2 cellular contexts compared by ENCODE assay signal in the genomic region with DNA sequence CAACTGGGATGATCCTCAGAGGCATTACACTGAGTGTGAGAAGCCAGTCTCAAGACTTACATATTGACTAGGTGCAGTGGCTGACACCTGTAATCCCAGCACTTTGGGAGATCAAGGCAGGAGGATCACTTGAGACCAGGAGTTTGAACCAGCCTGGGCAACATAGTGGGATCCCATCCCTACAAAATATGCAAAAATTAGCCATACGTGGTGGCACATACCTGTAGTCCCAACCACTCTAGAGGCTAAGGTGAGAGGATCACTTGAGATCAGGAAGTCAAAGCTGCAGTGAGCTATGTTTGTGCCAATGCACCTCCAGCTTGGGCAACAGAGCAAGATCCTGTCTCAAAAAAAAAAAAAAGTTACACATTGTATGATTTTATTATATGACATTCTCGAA.
TF ChIP-seq lines count a peak whose summit lies in the region.

No MANE protein-coding gene starts in this region.

TF ChIP-seq in K562, 482 proteins besides CTCF, POLR2A, EP300 and RAD21:
- TF ChIP-seq ZNF121 (CRISPR knock-in tag; conservative IDR thresholded peaks at IDR 0.05): peak; percentile 50
- no peak for TF ChIP-seq MCM2 (IDR thresholded peaks at IDR 0.05; ENCODE audit: low read depth)
TF ChIP-seq in K562: peak in this region for 1.

TF ChIP-seq in HepG2, 621 proteins besides CTCF, POLR2A, EP300 and RAD21:
- no peak for TF ChIP-seq NFE2L2 (IDR thresholded peaks at IDR 0.05; ENCODE audit: low read length)
- 0 out of 2 replicates have a peak, but pooled peaks have one; percentile 14 for TF ChIP-seq ZNF121 (CRISPR knock-in tag; IDR thresholded peaks at IDR 0.05)
